Comparison of ENCODE assay signal across 9 cellular contexts in genomic region chr2:42128731-42129486, GRCh38.
DNase-seq lines count a peak whose midpoint lies in the region; ATAC-seq and TF ChIP-seq lines count a peak whose summit lies in the region.
"Had no signal": no experiment of that assay in that cellular context is flagged by ENCODE, and none has a peak within 500 bp of the region (broad histone marks: within the 10 kb centered on the region; RNA-seq: fewer than 3 reads in every experiment).

No MANE protein-coding gene starts in this region.

- H3K9me3 ChIP-seq in neutrophil, result no peaks in the 10 kb centered on the region

- no peak overlapping the region for H3K4me3 ChIP-seq in neutrophil (ENCODE audit: low read depth in 1 of 2, low read length in 1 of 2)

- H3K4me1 Mint-ChIP-seq in activated naive CD8-positive, alpha-beta T cell (ENCODE audit: low read depth), result peaks cover 96% of the 10 kb centered on the region

- no peaks in the 10 kb centered on the region for H3K27me3 Mint-ChIP-seq in activated naive CD8-positive, alpha-beta T cell

- DNase-seq in GM04503 (ENCODE audit: low read depth), result peak; percentile 86
- peak; percentile 41 for DNase-seq in HS-5 (ENCODE audit: low read depth)
- DNase-seq in GDM1 (lab: John Stamatoyannopoulos, UW), result no peak
- DNase-seq: caudate nucleus had no signal

- H3K4me3 Mint-ChIP-seq in activated naive CD8-positive, alpha-beta T cell, result peak overlapping the region; percentile 39

- H3K36me3 ChIP-seq in neutrophil, result no peaks in the 10 kb centered on the region

- no peaks in the 10 kb centered on the region for H3K36me3 Mint-ChIP-seq in activated naive CD8-positive, alpha-beta T cell

- peak overlapping the region; percentile 45 for H3K27ac ChIP-seq in neutrophil

- no peak for ATAC-seq in HG03571 (IDR thresholded peaks at IDR 0.05; ENCODE audit: unreplicated experiment)
- ATAC-seq in GM18498 (IDR thresholded peaks at IDR 0.05; ENCODE audit: unreplicated experiment), result no peak
- ATAC-seq in activated CD4-positive, CD25-positive, alpha-beta regulatory T cell treated with anti-CD3 and anti-CD28 coated beads, Interleukin-2, amount 50 U/mL, for 24 hours, result no peak

- peak overlapping the region; percentile 58 for H3K27ac Mint-ChIP-seq in activated naive CD8-positive, alpha-beta T cell

- no peak for TF ChIP-seq CTCF in neutrophil (IDR thresholded peaks at IDR 0.05)

- H3K4me1 ChIP-seq in neutrophil (ENCODE audit: control insufficient read depth in 1 of 2, insufficient read depth in 1 of 2, low read depth in 1 of 2, low read length in 1 of 2), result peaks cover 46 to 62% of the 10 kb centered on the region in 2 experiments

- H3K27me3 ChIP-seq in neutrophil, result peaks cover 4% of the 10 kb centered on the region

- H3K9me3 Mint-ChIP-seq in activated naive CD8-positive, alpha-beta T cell (ENCODE audit: low read depth), result no peaks in the 10 kb centered on the region
